In genomic region chr12:89351489-89352241, GRCh38 we compare ENCODE assay signal across 1 cellular context.
TF ChIP-seq lines count a peak whose summit lies in the region.

No MANE protein-coding gene starts in this region.

TF ChIP-seq in HepG2, 621 proteins besides CTCF, POLR2A, EP300 and RAD21 (continued from another document and continues in another):
- no peak for TF ChIP-seq NFIC (IDR thresholded peaks at IDR 0.05; ENCODE audit: low read length)
- 0 out of 2 replicates have a peak, but pooled peaks have one; percentile 49 for TF ChIP-seq CENPT (CRISPR knock-in tag; IDR thresholded peaks at IDR 0.05; ENCODE audit: low read depth)
- no peak for TF ChIP-seq ZNF83 (CRISPR knock-in tag; IDR thresholded peaks at IDR 0.05; ENCODE audit: borderline replicate concordance)
- no peak for TF ChIP-seq MED13 (CRISPR knock-in tag; IDR thresholded peaks at IDR 0.05)
- no peak for TF ChIP-seq ZNF780A (CRISPR knock-in tag; IDR thresholded peaks at IDR 0.05)
- TF ChIP-seq GATAD2A (CRISPR knock-in tag; IDR thresholded peaks at IDR 0.05), result no peak
- no peak for TF ChIP-seq ZBTB3 (CRISPR knock-in tag; IDR thresholded peaks at IDR 0.05; ENCODE audit: borderline replicate concordance, low read depth)
- TF ChIP-seq ZNF772 (CRISPR knock-in tag; IDR thresholded peaks at IDR 0.05), result no peak
- TF ChIP-seq ATF7-NPFF (CRISPR knock-in tag; IDR thresholded peaks at IDR 0.05; ENCODE audit: low read depth), result peak; percentile 69
- 0 out of 2 replicates have a peak, but pooled peaks have one; percentile 48 for TF ChIP-seq ZBTB43 (CRISPR knock-in tag; conservative IDR thresholded peaks at IDR 0.05)
- no peak for TF ChIP-seq ZNF607 (CRISPR knock-in tag; IDR thresholded peaks at IDR 0.05; ENCODE audit: borderline replicate concordance)
- peak in 1 of 2 experiments; percentile 8 for TF ChIP-seq HMGXB4 (CRISPR knock-in tag; IDR thresholded peaks at IDR 0.05; ENCODE audit: borderline replicate concordance in 1 of 2, low read depth in 1 of 2)
- TF ChIP-seq YEATS2 (CRISPR knock-in tag; IDR thresholded peaks at IDR 0.05; ENCODE audit: borderline replicate concordance), result no peak
- TF ChIP-seq ZNF576 (CRISPR knock-in tag; IDR thresholded peaks at IDR 0.05), result no peak
- TF ChIP-seq SAP130 (CRISPR knock-in tag; IDR thresholded peaks at IDR 0.05; ENCODE audit: low read depth), result peak; percentile 59; the same call in 1 of the 2 replicates
- no peak for TF ChIP-seq KIAA2018 (CRISPR knock-in tag; IDR thresholded peaks at IDR 0.05; ENCODE audit: borderline replicate concordance)
- peak; percentile 3; the same call in 1 of the 2 replicates for TF ChIP-seq ZNF629 (CRISPR knock-in tag; conservative IDR thresholded peaks at IDR 0.05)
- TF ChIP-seq PCBP2 (optimal IDR thresholded peaks at IDR 0.05; ENCODE audit: low read depth, low read length, poor library complexity, severe bottlenecking), result no peak
- no peak for TF ChIP-seq ZNF362 (CRISPR knock-in tag; IDR thresholded peaks at IDR 0.05; ENCODE audit: borderline replicate concordance)
- no peak for TF ChIP-seq ZNF746 (CRISPR knock-in tag; IDR thresholded peaks at IDR 0.05)
- TF ChIP-seq NRL (CRISPR knock-in tag; IDR thresholded peaks at IDR 0.05; ENCODE audit: borderline replicate concordance), result 0 out of 2 replicates have a peak, but pooled peaks have one; percentile 36
- TF ChIP-seq MXD3 (CRISPR knock-in tag; IDR thresholded peaks at IDR 0.05), result peak; percentile 38; the same call in 1 of the 2 replicates
- no peak for TF ChIP-seq PRDM10 (CRISPR knock-in tag; IDR thresholded peaks at IDR 0.05; ENCODE audit: low read depth)
- no peak for TF ChIP-seq AHR (CRISPR knock-in tag; IDR thresholded peaks at IDR 0.05)
- no peak for TF ChIP-seq ZNF260 (CRISPR knock-in tag; IDR thresholded peaks at IDR 0.05; ENCODE audit: borderline replicate concordance, low read depth)
- TF ChIP-seq NR2F1 (CRISPR knock-in tag; IDR thresholded peaks at IDR 0.05), result no peak
- no peak for TF ChIP-seq TRAFD1 (CRISPR knock-in tag; IDR thresholded peaks at IDR 0.05; ENCODE audit: borderline replicate concordance)
- TF ChIP-seq HIC2 (CRISPR knock-in tag; IDR thresholded peaks at IDR 0.05; ENCODE audit: low read depth), result no peak
